In genomic region chr7:143902588-143902899, GRCh38 we compare ENCODE assay signal across 9 cellular contexts. TPM values are rescaled to one million over a fixed set of nuclear protein-coding genes. Genes with fewer than 3 reads are reported as not detected.
DNase-seq lines count a peak whose midpoint lies in the region; ATAC-seq, FAIRE-seq and TF ChIP-seq lines count a peak whose summit lies in the region.
"Not testable (repeated sequence)": the region's sequence is repeated elsewhere in the genome, so short reads cannot be mapped to it uniquely, and the experiment has no call there.
"Had no signal": no experiment of that assay in that cellular context is flagged by ENCODE, and none has a peak within 500 bp of the region (broad histone marks: within the 10 kb centered on the region; RNA-seq: fewer than 3 reads in every experiment).

No MANE protein-coding gene starts in this region.

- not testable (repeated sequence) for ATAC-seq in GM12878, gastroesophageal sphincter, psoas muscle

- not testable (repeated sequence) for H3K9me3 Mint-ChIP-seq in CD8-positive, alpha-beta memory T cell; activated CD4-positive, alpha-beta T cell treated with anti-CD3 and anti-CD28 coated beads, Interleukin-2, amount 10 ng/mL, durations not matched to agents 24 days and 14 days; mesothelial cell of epicardium

- CTCF ChIA-PET in CD8-positive, alpha-beta memory T cell (lab: Charles Lee), result interaction anchor here (0.8 to 3.2 kb wide), 4 partner anchors 9 to 225 kb away, joined by 3 to 25 read pairs (median 6); no protein-coding TSS in a partner anchor
- CTCF ChIA-PET in GM12878 (lab: Yijun Ruan, JAX), result interaction anchor here (1.5 to 7.9 kb wide), 6 partner anchors 13 to 225 kb away, joined by 3 to 65 read pairs (median 7); no protein-coding TSS in a partner anchor

- peak overlapping the region in 6 of 8 donors; percentile 27 to 82 (median 62) for H3K27ac Mint-ChIP-seq in CD8-positive, alpha-beta memory T cell
- H3K27ac Mint-ChIP-seq in activated CD4-positive, alpha-beta T cell treated with anti-CD3 and anti-CD28 coated beads, Interleukin-2, amount 10 ng/mL, durations not matched to agents 24 days and 14 days, result not testable (repeated sequence)
- peak overlapping the region; percentile 19 for H3K27ac Mint-ChIP-seq in mesothelial cell of epicardium

- H3K27ac ChIP-seq in CD8-positive, alpha-beta memory T cell (ENCODE audit: low read depth, low read length); GM12878 (ENCODE audit: control insufficient read depth, insufficient read depth): not testable (repeated sequence)
- H3K27ac ChIP-seq in gastroesophageal sphincter (peak overlapping the region; percentile 5 to 95 (median 92)), psoas muscle (peak overlapping the region; percentile 88), tibial artery (peak overlapping the region; percentile 88 to 96)

- not testable (repeated sequence) for FAIRE-seq in GM12878 (lab: Jason Lieb, UNC)

- POLR2A ChIA-PET in CD8-positive, alpha-beta memory T cell (lab: Charles Lee), result not testable (repeated sequence)
- POLR2A ChIA-PET in GM12878 (lab: Charles Lee), result interaction anchor here (0.9 to 2.4 kb wide), 2 partner anchors 11 to 18 kb away, joined by 5 to 14 read pairs; no protein-coding TSS in a partner anchor

- peak overlapping the region in 6 of 7 donors; percentile 35 to 80 (median 51) for H3K4me3 Mint-ChIP-seq in CD8-positive, alpha-beta memory T cell
- H3K4me3 Mint-ChIP-seq in activated CD4-positive, alpha-beta T cell treated with anti-CD3 and anti-CD28 coated beads, Interleukin-2, amount 10 ng/mL, durations not matched to agents 24 days and 14 days, result peak overlapping the region; percentile 36
- H3K4me3 Mint-ChIP-seq in mesothelial cell of epicardium, result peak overlapping the region; percentile 34

- H3K9ac ChIP-seq in GM12878 (ENCODE audit: control insufficient read depth, insufficient read depth, low read length), result not testable (repeated sequence)

- not testable (repeated sequence) for H3K4me2 ChIP-seq in GM12878 (ENCODE audit: control insufficient read depth, insufficient read depth)

- TF ChIP-seq CTCF in GM12878 (IDR thresholded peaks at IDR 0.05 in 2 of 3, conservative IDR thresholded peaks at IDR 0.05 in 1 of 3; ENCODE audit: control insufficient read depth in 2 of 3, extremely low read depth in 1 of 3, insufficient read depth in 1 of 3, low read depth in 3 of 3, low read length in 3 of 3); gastroesophageal sphincter (IDR thresholded peaks at IDR 0.05); mesothelial cell of epicardium (IDR thresholded peaks at IDR 0.05; ENCODE audit: unreplicated experiment); psoas muscle (IDR thresholded peaks at IDR 0.05); tibial artery (IDR thresholded peaks at IDR 0.05): not testable (repeated sequence)

- not testable (repeated sequence) for H3K36me3 ChIP-seq in CD8-positive, alpha-beta memory T cell (ENCODE audit: insufficient read depth, low read length); GM12878 (ENCODE audit: control insufficient read depth in 2 of 2, insufficient read depth in 2 of 2, low read length in 1 of 2); gastroesophageal sphincter; psoas muscle (ENCODE audit: insufficient read depth in 1 of 2, low read depth in 1 of 2); tibial artery

- TF ChIP-seq RAD21 in GM12878 (IDR thresholded peaks at IDR 0.05; ENCODE audit: insufficient read depth, low read depth, low read length), result not testable (repeated sequence)

- H3K9me3 ChIP-seq in CD8-positive, alpha-beta memory T cell (ENCODE audit: low read length); GM12878 (replicated peaks; ENCODE audit: control insufficient read depth, insufficient read depth, low read length); gastroesophageal sphincter; psoas muscle; tibial artery: not testable (repeated sequence)

- SMC1A ChIA-PET in GM12878 (lab: Charles Lee; ENCODE audit: uncharacterized antibody, unreplicated experiment), result interaction anchor here (0.9 to 3.0 kb wide), 4 partner anchors 10 to 84 kb away, joined by 3 to 13 read pairs (median 8); no protein-coding TSS in a partner anchor

- H3K79me2 ChIP-seq in GM12878 (ENCODE audit: control insufficient read depth, insufficient read depth, low read length), result peaks cover 10% of the 10 kb centered on the region

- peak in 1 of 5 donors; percentile 47 for DNase-seq in CD8-positive, alpha-beta memory T cell
- DNase-seq in NCI-H82 (lab: John Stamatoyannopoulos, UW) (peak; percentile 32), psoas muscle (peak in 1 of 2 donors; percentile 43)
- DNase-seq in activated CD4-positive, alpha-beta T cell treated with anti-CD3 and anti-CD28 coated beads, Interleukin-2, amount 10 ng/mL, durations not matched to agents 24 days and 14 days; GM12878 (ENCODE audit: low read depth, low spot score); mesothelial cell of epicardium (ENCODE audit: low spot score in 2 of 2, unreplicated experiment in 2 of 2); tibial artery: not testable (repeated sequence)

- not testable (repeated sequence) for BruUV-seq in GM12878 (replicated peaks; lab: Mats Ljungman, UMichigan)

- H4K20me1 ChIP-seq in GM12878 (ENCODE audit: control insufficient read depth, insufficient read depth), result not testable (repeated sequence)

- intact Hi-C loops in activated CD4-positive, alpha-beta T cell treated with anti-CD3 and anti-CD28 coated beads, Interleukin-2, amount 10 ng/mL, durations not matched to agents 24 days and 14 days (cut with micrococcal nuclease), result loop anchor here (1.0 to 10.0 kb wide), 4 partner anchors 27 to 1095 kb away; partner anchors contain the start of gene TPK1
- intact Hi-C loops in GM12878 (cut with micrococcal nuclease; ENCODE audit: unreplicated experiment), result loop anchor here (5.0 kb wide), 1 partner anchor 225 kb away; no protein-coding TSS in a partner anchor
- intact Hi-C loops in psoas muscle (cut with DNase I); tibial artery (cut with DNase I; ENCODE audit: low total_unique reads): not testable (repeated sequence)

- H3K27me3 ChIP-seq in CD8-positive, alpha-beta memory T cell (ENCODE audit: insufficient read depth, low read length, poor library complexity, severe bottlenecking); GM12878 (replicated peaks in 1 of 2; ENCODE audit: control insufficient read depth in 2 of 2, insufficient read depth in 2 of 2, low read length in 1 of 2); gastroesophageal sphincter; psoas muscle (ENCODE audit: insufficient read depth in 3 of 3, low read length in 2 of 3); tibial artery: not testable (repeated sequence)

- RAD21 ChIA-PET in GM12878 (lab: Charles Lee; ENCODE audit: unreplicated experiment), result interaction anchor here (0.6 to 2.5 kb wide), 4 partner anchors 10 to 539 kb away, joined by 3 to 17 read pairs (median 8); no protein-coding TSS in a partner anchor

- H3K4me3 ChIP-seq in CD8-positive, alpha-beta memory T cell (ENCODE audit: low read length); GM12878; psoas muscle: not testable (repeated sequence)
- peak overlapping the region in 1 of 2 donors; percentile 71 for H3K4me3 ChIP-seq in gastroesophageal sphincter
- H3K4me3 ChIP-seq in tibial artery, result peak overlapping the region in 1 of 2 donors; percentile 67

- not testable (repeated sequence) for H3K27me3 Mint-ChIP-seq in CD8-positive, alpha-beta memory T cell; activated CD4-positive, alpha-beta T cell treated with anti-CD3 and anti-CD28 coated beads, Interleukin-2, amount 10 ng/mL, durations not matched to agents 24 days and 14 days; mesothelial cell of epicardium (ENCODE audit: low read depth)

- WGBS in GM12878 (ENCODE audit: insufficient coverage, insufficient replicate concordance, low lambda C conversion rate, missing lambda C conversion rate), result 69% methylated on average over 9 of the region's 9 CpGs
- 86% methylated on average over 7 of the region's 9 CpGs; no CpG with 5 or more reads in 1 of the 2 donors for WGBS in gastroesophageal sphincter (ENCODE audit: low coverage in 1 of 2), 2 donors
- 93 to 94% (median 94%) methylated on average over 9 of the region's 9 CpGs for WGBS in psoas muscle, 3 donors

- H2AFZ ChIP-seq in GM12878 (ENCODE audit: control insufficient read depth, low read depth, low read length), result peak overlapping the region; percentile 1

- H3K4me1 ChIP-seq in CD8-positive, alpha-beta memory T cell (ENCODE audit: insufficient read depth, low read length), result peaks cover 26% of the 10 kb centered on the region
- not testable (repeated sequence) for H3K4me1 ChIP-seq in GM12878 (ENCODE audit: control insufficient read depth, insufficient read depth, low read length)
- H3K4me1 ChIP-seq in gastroesophageal sphincter, result peaks cover 0 to 56% (median 4%) of the 10 kb centered on the region in 3 donors
- peaks cover 10% of the 10 kb centered on the region for H3K4me1 ChIP-seq in psoas muscle
- H3K4me1 ChIP-seq in tibial artery, result peaks cover 0 to 32% (median 15%) of the 10 kb centered on the region in 4 donors

- in situ Hi-C loops in GM12878 (cut with MboI), result loop anchor here (25.0 kb wide), 1 partner anchor 485 kb away; no protein-coding TSS in a partner anchor

- H3K36me3 Mint-ChIP-seq in CD8-positive, alpha-beta memory T cell; activated CD4-positive, alpha-beta T cell treated with anti-CD3 and anti-CD28 coated beads, Interleukin-2, amount 10 ng/mL, durations not matched to agents 24 days and 14 days (ENCODE audit: low read depth); mesothelial cell of epicardium: not testable (repeated sequence)

- not testable (repeated sequence) for TF ChIP-seq POLR2A in GM12878 (IDR thresholded peaks at IDR 0.05; ENCODE audit: low read depth, low read length); gastroesophageal sphincter (IDR thresholded peaks at IDR 0.05)

- TF ChIP-seq EP300 in GM12878 (IDR thresholded peaks at IDR 0.05; ENCODE audit: borderline replicate concordance in 1 of 2, control insufficient read depth in 1 of 2, low read depth in 2 of 2, low read length in 2 of 2); gastroesophageal sphincter (IDR thresholded peaks at IDR 0.05): not testable (repeated sequence)

- H3K4me1 Mint-ChIP-seq in CD8-positive, alpha-beta memory T cell, result peaks cover 25 to 42% (median 36%) of the 10 kb centered on the region in 3 donors
- peaks cover 23% of the 10 kb centered on the region for H3K4me1 Mint-ChIP-seq in activated CD4-positive, alpha-beta T cell treated with anti-CD3 and anti-CD28 coated beads, Interleukin-2, amount 10 ng/mL, durations not matched to agents 24 days and 14 days
- peaks cover 49% of the 10 kb centered on the region for H3K4me1 Mint-ChIP-seq in mesothelial cell of epicardium

RNA-seq across cellular contexts. Expression of gene TCAF1, which starts 0.6 kb away (rescaled TPM):
- total RNA-seq in CD8-positive, alpha-beta memory T cell, result 10 to 100 TPM; 11.8 to 13.6 TPM
- 15.0 TPM for polyA plus RNA-seq in CD8-positive, alpha-beta memory T cell
- 12.6 and 13.5 TPM in 2 replicates for total RNA-seq in activated CD4-positive, alpha-beta T cell treated with anti-CD3 and anti-CD28 coated beads, Interleukin-2, amount 10 ng/mL, durations not matched to agents 24 days and 14 days
- 23.8 and 29.6 TPM in 2 replicates for total RNA-seq in GM12878 (2013; cell fraction: nucleolus; rRNA removed)
- total RNA-seq in GM12878 (2014; rRNA removed), result 7.8 and 8.0 TPM in 2 replicates
- total RNA-seq in GM12878 (2014; rRNA removed; fragmentation: Illumina TruSeq; extraction: Trizol), result 8.0 and 8.3 TPM in 2 replicates
- 14.1 and 16.3 TPM in 2 replicates for total RNA-seq in GM12878 (2021)
- polyA plus RNA-seq in GM12878 (2011; ENCODE audit: low read depth), result 6.2 TPM
- 7.2 and 9.1 TPM in 2 replicates for polyA plus RNA-seq in GM12878 (2011; rRNA removed)
- 8.2 and 12.3 TPM in 2 replicates for polyA plus RNA-seq in GM12878 (2011; cell fraction: cytosol; rRNA removed)
- polyA plus RNA-seq in GM12878 (2011; cell fraction: nucleus; rRNA removed), result 11.1 and 12.6 TPM in 2 replicates
- polyA plus RNA-seq in GM12878 (2012), result 6.6 and 8.1 TPM in 2 replicates
- 12.6 and 14.0 TPM in 2 replicates for polyA plus RNA-seq in GM12878 (2014; fragmentation: Illumina TruSeq; extraction: Trizol)
- 1 to 10 TPM; 2.2 to 3.2 TPM for polyA plus RNA-seq in GM12878 (2014; fragmentation: Nextera tagmentation; extraction: Ambion mirVana)
- polyA plus RNA-seq in GM12878 (2014; rRNA removed), result 6.4 and 6.9 TPM in 2 replicates
- 1 to 10 TPM; 6.2 to 8.3 TPM for polyA plus RNA-seq in GM12878 (2016; fragmentation: Nextera tagmentation; extraction: Ambion mirVana)
- 27.3 and 32.1 TPM in 2 replicates for polyA minus RNA-seq in GM12878 (2011; rRNA and poly(A)+ RNA removed)
- polyA minus RNA-seq in GM12878 (2011; cell fraction: cytosol; rRNA and poly(A)+ RNA removed), result 4.2 and 5.2 TPM in 2 replicates
- 8.5 and 12.0 TPM in 2 replicates for polyA minus RNA-seq in GM12878 (2011; cell fraction: nucleus; rRNA and poly(A)+ RNA removed)
- 10 to 100 TPM; 34.7 to 66.7 (median 57.7) TPM for total RNA-seq in gastroesophageal sphincter
- total RNA-seq in mesothelial cell of epicardium, result 101 to 105 TPM (median 103 TPM) in 3 replicates
- total RNA-seq in psoas muscle, result 100 to 1,000 TPM in 2 of 4 donors, 10 to 100 TPM in 2; 19.5 to 107 (median 62.1) TPM
- polyA plus RNA-seq in psoas muscle, result 10 to 100 TPM in 1 of 3 donors, 1 to 10 TPM in 2; 4.3 to 12.0 (median 9.2) TPM

RNA-seq across cellular contexts. Expression of gene OR2F2, which starts 32.5 kb away (rescaled TPM):
- total RNA-seq in CD8-positive, alpha-beta memory T cell, result not detected
- polyA plus RNA-seq in CD8-positive, alpha-beta memory T cell, result not detected
- total RNA-seq in activated CD4-positive, alpha-beta T cell treated with anti-CD3 and anti-CD28 coated beads, Interleukin-2, amount 10 ng/mL, durations not matched to agents 24 days and 14 days, result not detected in 2 replicates
- total RNA-seq in GM12878 (2013; cell fraction: nucleolus; rRNA removed), result not detected in 2 replicates
- not detected in 2 replicates for total RNA-seq in GM12878 (2014; rRNA removed)
- not detected in 2 replicates for total RNA-seq in GM12878 (2014; rRNA removed; fragmentation: Illumina TruSeq; extraction: Trizol)
- total RNA-seq in GM12878 (2021), result not detected in 2 replicates
- not detected for polyA plus RNA-seq in GM12878 (2011; ENCODE audit: low read depth)
- polyA plus RNA-seq in GM12878 (2011; rRNA removed), result not detected in 2 replicates
- polyA plus RNA-seq in GM12878 (2011; cell fraction: cytosol; rRNA removed), result not detected in 2 replicates
- polyA plus RNA-seq in GM12878 (2011; cell fraction: nucleus; rRNA removed), result not detected in 2 replicates
- not detected in 2 replicates for polyA plus RNA-seq in GM12878 (2012)
- not detected in 2 replicates for polyA plus RNA-seq in GM12878 (2014; fragmentation: Illumina TruSeq; extraction: Trizol)
- not detected for polyA plus RNA-seq in GM12878 (2014; fragmentation: Nextera tagmentation; extraction: Ambion mirVana)
- not detected in 2 replicates for polyA plus RNA-seq in GM12878 (2014; rRNA removed)
- not detected for polyA plus RNA-seq in GM12878 (2016; fragmentation: Nextera tagmentation; extraction: Ambion mirVana)
- not detected in 2 replicates for polyA minus RNA-seq in GM12878 (2011; rRNA and poly(A)+ RNA removed)
- polyA minus RNA-seq in GM12878 (2011; cell fraction: cytosol; rRNA and poly(A)+ RNA removed), result not detected in 2 replicates
- polyA minus RNA-seq in GM12878 (2011; cell fraction: nucleus; rRNA and poly(A)+ RNA removed), result not detected in 2 replicates
- total RNA-seq in gastroesophageal sphincter, result not detected
- total RNA-seq in mesothelial cell of epicardium, result not detected in 3 replicates
- total RNA-seq in psoas muscle, result not detected
- not detected for polyA plus RNA-seq in psoas muscle
- total RNA-seq: liver had no signal
- polyA plus RNA-seq: liver had no signal

RNA-seq across cellular contexts. Expression of gene OR2F1, which starts 52.1 kb away (rescaled TPM):
- not detected for total RNA-seq in CD8-positive, alpha-beta memory T cell
- polyA plus RNA-seq in CD8-positive, alpha-beta memory T cell, result not detected
- total RNA-seq in activated CD4-positive, alpha-beta T cell treated with anti-CD3 and anti-CD28 coated beads, Interleukin-2, amount 10 ng/mL, durations not matched to agents 24 days and 14 days, result not detected in 2 replicates
- total RNA-seq in GM12878 (2013; cell fraction: nucleolus; rRNA removed), result 0.40 TPM in 1 of 2 replicates, not detected in the other
- total RNA-seq in GM12878 (2014; rRNA removed) (not detected in 2 replicates), GM12878 (2014; rRNA removed; fragmentation: Illumina TruSeq; extraction: Trizol) (not detected in 2 replicates), GM12878 (2021) (not detected in 2 replicates), gastroesophageal sphincter (not detected), mesothelial cell of epicardium (0.11 TPM in 1 of 3 replicates, not detected in the others), psoas muscle (not detected)
- not detected for polyA plus RNA-seq in GM12878 (2011; ENCODE audit: low read depth)
- polyA plus RNA-seq in GM12878 (2011; rRNA removed) (not detected in 2 replicates), GM12878 (2014; fragmentation: Illumina TruSeq; extraction: Trizol) (not detected in 2 replicates), GM12878 (2014; fragmentation: Nextera tagmentation; extraction: Ambion mirVana) (not detected), GM12878 (2014; rRNA removed) (not detected in 2 replicates), GM12878 (2016; fragmentation: Nextera tagmentation; extraction: Ambion mirVana) (not detected), psoas muscle (not detected)
- polyA plus RNA-seq in GM12878 (2011; cell fraction: cytosol; rRNA removed), result not detected in 2 replicates
- polyA plus RNA-seq in GM12878 (2011; cell fraction: nucleus; rRNA removed), result not detected in 2 replicates
- not detected in 2 replicates for polyA plus RNA-seq in GM12878 (2012)
- polyA minus RNA-seq in GM12878 (2011; rRNA and poly(A)+ RNA removed), result 0.41 TPM in 1 of 2 replicates, not detected in the other
- polyA minus RNA-seq in GM12878 (2011; cell fraction: cytosol; rRNA and poly(A)+ RNA removed), result not detected in 2 replicates
- polyA minus RNA-seq in GM12878 (2011; cell fraction: nucleus; rRNA and poly(A)+ RNA removed), result not detected in 2 replicates
- polyA plus RNA-seq: liver had no signal
